10 cellular contexts compared by ENCODE assay signal in genomic region chr5:160260881-160261815, GRCh38. TPM values are rescaled to one million over a fixed set of nuclear protein-coding genes. Genes with fewer than 3 reads are reported as not detected.
A peak's percentile ranks its signal among the peaks of the same experiment; 100 is the strongest.
DNase-seq lines count a peak whose midpoint lies in the region; ATAC-seq, FAIRE-seq and TF ChIP-seq lines count a peak whose summit lies in the region.
"Had no signal": no experiment of that assay in that cellular context is flagged by ENCODE, and none has a peak within 500 bp of the region (broad histone marks: within the 10 kb centered on the region; RNA-seq: fewer than 3 reads in every experiment).

No MANE protein-coding gene starts in this region.

- no peak overlapping the region for H3K23ac ChIP-seq in trophoblast cell (ENCODE audit: low read length)

- peaks cover 8% of the 10 kb centered on the region for H3K79me1 ChIP-seq in trophoblast cell (ENCODE audit: low read length)

- H3K27me3 ChIP-seq in HUES64 (ENCODE audit: insufficient read depth, low read length), result no peaks in the 10 kb centered on the region
- H3K27me3 ChIP-seq in endothelial cell of umbilical vein (ENCODE audit: control insufficient read depth in 2 of 2, insufficient read depth in 2 of 2, low read length in 2 of 2), result no peaks in the 10 kb centered on the region
- no peaks in the 10 kb centered on the region for H3K27me3 ChIP-seq in trophoblast cell (ENCODE audit: insufficient read depth, low read length)
- H3K27me3 ChIP-seq in uterus, result no peaks in the 10 kb centered on the region

- H4K20me1 ChIP-seq in endothelial cell of umbilical vein (replicated peaks; ENCODE audit: control insufficient read depth, extremely low read depth, insufficient read depth, low read length), result no peaks in the 10 kb centered on the region

- no peak overlapping the region for H3K4me2 ChIP-seq in endothelial cell of umbilical vein (ENCODE audit: insufficient read depth, low read length)
- H3K4me2 ChIP-seq in trophoblast cell (ENCODE audit: low read length), result no peak overlapping the region

- H3K4me3 ChIP-seq in HUES64 (ENCODE audit: low read length) (no peak overlapping the region), endothelial cell of umbilical vein (replicated peaks in 1 of 3; ENCODE audit: insufficient read depth in 1 of 3, low read depth in 1 of 3, low read length in 3 of 3) (no peak overlapping the region), trophoblast cell (ENCODE audit: low read depth, low read length) (no peak overlapping the region), uterus (no peak overlapping the region)

- no peak overlapping the region for H2AFZ ChIP-seq in endothelial cell of umbilical vein (ENCODE audit: low read depth, low read length)
- no peak overlapping the region for H2AFZ ChIP-seq in trophoblast cell (ENCODE audit: insufficient read depth, low read length, poor library complexity)

- intact Hi-C loops in endothelial cell of umbilical vein (cut with micrococcal nuclease), result loop anchor here (2.0 to 5.0 kb wide), 2 partner anchors 56 to 64 kb away; no protein-coding TSS in a partner anchor
- intact Hi-C loops in uterus (cut with DNase I; ENCODE audit: low total_unique reads), result no loop called here

- POLR2A ChIA-PET in endothelial cell of umbilical vein (lab: Charles Lee), result interaction anchor here (0.6 kb wide), 2 partner anchors 10 to 26 kb away, joined by 3 read pairs; no protein-coding TSS in a partner anchor

- peak overlapping the region; percentile 21 for H2BK5ac ChIP-seq in trophoblast cell (ENCODE audit: low read depth, low read length, poor library complexity)

- TF ChIP-seq CTCF in endothelial cell of umbilical vein (IDR thresholded peaks at IDR 0.05; ENCODE audit: extremely low read depth in 1 of 2, insufficient read depth in 1 of 2, low read depth in 1 of 2, low read length in 2 of 2) (no peak), uterus (IDR thresholded peaks at IDR 0.05) (no peak)

- peak overlapping the region; percentile 16 for H3K18ac ChIP-seq in trophoblast cell (ENCODE audit: low read length)

- peaks cover 22% of the 10 kb centered on the region for H3K36me3 ChIP-seq in HUES64 (ENCODE audit: insufficient read depth, low read length)
- H3K36me3 ChIP-seq in endothelial cell of umbilical vein (ENCODE audit: control insufficient read depth in 2 of 2, extremely low read depth in 1 of 2, insufficient read depth in 2 of 2, low read length in 2 of 2), result peaks cover 0 to 5% of the 10 kb centered on the region in 2 experiments
- peaks cover 5 to 8% of the 10 kb centered on the region in 2 experiments for H3K36me3 ChIP-seq in trophoblast cell (ENCODE audit: control insufficient read depth in 1 of 2, insufficient read depth in 2 of 2, low read length in 2 of 2)
- H3K36me3 ChIP-seq in uterus, result no peaks in the 10 kb centered on the region

- dilution Hi-C loops in endothelial cell of umbilical vein (cut with MboI; ENCODE audit: extremely low pct_ligation_motif_present, low sequenced_read_pairs), result no loop called here

- peak; percentile 42 for ATAC-seq in GM19025 (IDR thresholded peaks at IDR 0.05; ENCODE audit: low read depth, unreplicated experiment)
- no peak for ATAC-seq in GM18861 (IDR thresholded peaks at IDR 0.05; ENCODE audit: unreplicated experiment)

- H4K12ac ChIP-seq in trophoblast cell (ENCODE audit: low read depth, low read length), result no peak overlapping the region

- H3K14ac ChIP-seq in trophoblast cell (ENCODE audit: low read length), result no peak overlapping the region

- TF ChIP-seq POLR2A in endothelial cell of umbilical vein (IDR thresholded peaks at IDR 0.05; ENCODE audit: low read depth, low read length), result no peak
- no peak for TF ChIP-seq POLR2A in uterus (IDR thresholded peaks at IDR 0.05)

- H2BK120ac ChIP-seq in trophoblast cell (ENCODE audit: insufficient read depth, low read length, poor library complexity), result peak overlapping the region; percentile 9

- no peak overlapping the region for H3K9ac ChIP-seq in HUES64 (ENCODE audit: low read depth, low read length)
- no peak overlapping the region for H3K9ac ChIP-seq in endothelial cell of umbilical vein (replicated peaks; ENCODE audit: extremely low read depth, insufficient read depth, low read length)
- no peak overlapping the region for H3K9ac ChIP-seq in trophoblast cell (ENCODE audit: low read length)

- H3K4ac ChIP-seq in trophoblast cell (ENCODE audit: low read depth, low read length), result no peak overlapping the region

- DNase-seq in endothelial cell of umbilical vein (ENCODE audit: low read depth, low spot score) (peak; percentile 86), trophoblast cell (peak; percentile 53 to 77), uterus (no peak), NOMO-1 treated with DMSO at 0.1 percent for 48 hours (lab: John Stamatoyannopoulos, UW; ENCODE audit: unreplicated experiment) (no peak), ecto neural progenitor cell (ENCODE audit: low spot score) (no peak)

- H4K91ac ChIP-seq in trophoblast cell (ENCODE audit: low read depth, low read length), result peak overlapping the region; percentile 51

- H3K79me2 ChIP-seq in endothelial cell of umbilical vein (ENCODE audit: control insufficient read depth, insufficient read depth, low read length) (no peaks in the 10 kb centered on the region), trophoblast cell (ENCODE audit: control insufficient read depth, insufficient read depth, low read length, poor library complexity) (peaks cover 2% of the 10 kb centered on the region)

- H3K27ac ChIP-seq in HUES64 (ENCODE audit: low read depth, low read length), result peak overlapping the region; percentile 50; the same call in 1 of the 2 replicates
- H3K27ac ChIP-seq in endothelial cell of umbilical vein (ENCODE audit: insufficient read depth, low read depth, low read length), result peak overlapping the region; percentile 4
- H3K27ac ChIP-seq in trophoblast cell (ENCODE audit: low read depth, low read length), result peak overlapping the region; percentile 31
- no peak overlapping the region for H3K27ac ChIP-seq in uterus
- H3K27ac ChIP-seq: epithelial cell of prostate had no signal

- no TSS peak for BruUV-seq in endothelial cell of umbilical vein (replicated peaks; lab: Mats Ljungman, UMichigan)

- peaks cover 37% of the 10 kb centered on the region for H3K4me1 ChIP-seq in HUES64 (ENCODE audit: insufficient read depth, low read length)
- peaks cover 30% of the 10 kb centered on the region for H3K4me1 ChIP-seq in endothelial cell of umbilical vein (ENCODE audit: control insufficient read depth, extremely low read depth, insufficient read depth, low read length)
- peaks cover 24 to 31% of the 10 kb centered on the region in 2 experiments for H3K4me1 ChIP-seq in trophoblast cell (ENCODE audit: control insufficient read depth in 1 of 2, insufficient read depth in 2 of 2, low read length in 2 of 2)
- H3K4me1 ChIP-seq in uterus, result no peaks in the 10 kb centered on the region

- no peaks in the 10 kb centered on the region for H3K9me3 ChIP-seq in HUES64 (ENCODE audit: insufficient read depth, low read depth, low read length)
- no peaks in the 10 kb centered on the region for H3K9me3 ChIP-seq in endothelial cell of umbilical vein (replicated peaks; ENCODE audit: control insufficient read depth, insufficient read depth, low read length)
- peaks cover 2% of the 10 kb centered on the region for H3K9me3 ChIP-seq in trophoblast cell (ENCODE audit: insufficient read depth, low read depth, low read length)
- H3K9me3 ChIP-seq in uterus, result no peaks in the 10 kb centered on the region

- peak overlapping the region; percentile 12 for H2AK5ac ChIP-seq in trophoblast cell (ENCODE audit: low read length)

- no peak overlapping the region for H4K8ac ChIP-seq in trophoblast cell (ENCODE audit: low read depth, low read length)

- peak overlapping the region; percentile 12 for H2BK12ac ChIP-seq in trophoblast cell (ENCODE audit: low read length)

- 77% methylated on average over 22 of the region's 22 CpGs for WGBS in HUES64
- no CpG with 5 or more reads among the region's 22 CpGs for WGBS in trophoblast cell (ENCODE audit: extremely low coverage, insufficient coverage, insufficient read length)

- H3K9me1 ChIP-seq in endothelial cell of umbilical vein (replicated peaks; ENCODE audit: control insufficient read depth, extremely low read depth, insufficient read depth, low read length), result no peaks in the 10 kb centered on the region

- peak; percentile 78 for FAIRE-seq in endothelial cell of umbilical vein (lab: Jason Lieb, UNC)

- CTCF ChIA-PET in endothelial cell of umbilical vein (lab: Charles Lee), result interaction anchor here (0.8 to 1.6 kb wide), 7 partner anchors 10 to 239 kb away, joined by 3 to 8 read pairs (median 3); partner anchors contain the start of gene CCNJL

TF ChIP-seq in endothelial cell of umbilical vein, 7 proteins besides CTCF, POLR2A, EP300 and RAD21:
- TF ChIP-seq GATA2 (IDR thresholded peaks at IDR 0.05; ENCODE audit: insufficient read depth, insufficient read length, low read depth, low read length), result peak; percentile 43
- TF ChIP-seq EZH2 (IDR thresholded peaks at IDR 0.05; ENCODE audit: borderline replicate concordance, low read depth, low read length, severe bottlenecking), result no peak
TF ChIP-seq in endothelial cell of umbilical vein: peak in this region for 1.

RNA-seq across cellular contexts. Expression of gene FABP6, which starts 31.8 kb away (rescaled TPM):
- 5.1 TPM for polyA plus RNA-seq in HUES64 (2013, experiment 1 of 2)
- 4.2 TPM for polyA plus RNA-seq in HUES64 (2013, experiment 2 of 2)
- not detected in 2 replicates for total RNA-seq in endothelial cell of umbilical vein
- not detected in 2 replicates for polyA plus RNA-seq in endothelial cell of umbilical vein
- not detected in 2 replicates for polyA plus RNA-seq in endothelial cell of umbilical vein (2011; cell fraction: cytosol; rRNA removed)
- polyA plus RNA-seq in endothelial cell of umbilical vein (2011; cell fraction: nucleus; rRNA removed), result not detected in 2 replicates
- 0.51 and 0.70 TPM in 2 replicates for polyA plus RNA-seq in endothelial cell of umbilical vein (2012)
- polyA minus RNA-seq in endothelial cell of umbilical vein, result not detected in 2 replicates
- polyA minus RNA-seq in endothelial cell of umbilical vein (2011; cell fraction: cytosol; rRNA and poly(A)+ RNA removed), result not detected
- polyA minus RNA-seq in endothelial cell of umbilical vein (2011; cell fraction: nucleus; rRNA and poly(A)+ RNA removed), result not detected in 2 replicates
- polyA plus RNA-seq in trophoblast cell (2013), result 0.18 TPM in 1 of 2 replicates, not detected in the other
- total RNA-seq in uterus, result under 1 TPM in 2 of 4 donors, not detected in 2; 0.59 to 0.76 TPM
- polyA plus RNA-seq: IgD-negative memory B cell had no signal

RNA-seq across cellular contexts. Expression of gene CCNJL, which starts 51.2 kb away (rescaled TPM):
- 22.6 TPM for polyA plus RNA-seq in HUES64 (2013, experiment 1 of 2)
- polyA plus RNA-seq in HUES64 (2013, experiment 2 of 2), result 26.2 TPM
- total RNA-seq in endothelial cell of umbilical vein (17.4 and 20.0 TPM in 2 replicates), uterus (1 to 10 TPM in 2 of 4 donors, under 1 TPM in 1, not detected in 1; under 0.01 to 5.8 (median 2.6) TPM)
- 21.3 and 24.8 TPM in 2 replicates for polyA plus RNA-seq in endothelial cell of umbilical vein
- polyA plus RNA-seq in endothelial cell of umbilical vein (2011; cell fraction: cytosol; rRNA removed), result 12.6 and 13.7 TPM in 2 replicates
- polyA plus RNA-seq in endothelial cell of umbilical vein (2011; cell fraction: nucleus; rRNA removed), result 10.4 and 11.8 TPM in 2 replicates
- 7.9 and 10.5 TPM in 2 replicates for polyA plus RNA-seq in endothelial cell of umbilical vein (2012)
- 15.4 and 22.0 TPM in 2 replicates for polyA minus RNA-seq in endothelial cell of umbilical vein
- polyA minus RNA-seq in endothelial cell of umbilical vein (2011; cell fraction: cytosol; rRNA and poly(A)+ RNA removed), result 0.61 TPM
- 12.7 and 17.9 TPM in 2 replicates for polyA minus RNA-seq in endothelial cell of umbilical vein (2011; cell fraction: nucleus; rRNA and poly(A)+ RNA removed)
- polyA plus RNA-seq in trophoblast cell (2013), result 13.6 and 15.2 TPM in 2 replicates
- polyA plus RNA-seq: IgD-negative memory B cell had no signal

Comparison
In these comparisons a context has a peak if more than half of its experiments do, and no peak if none do; other contexts are left out.
1. H3K27ac ChIP-seq: peak in HUES64 (single experiment), endothelial cell of umbilical vein (single experiment) and trophoblast cell (single experiment); none in uterus (0 of 2).
2. DNase-seq: peak in endothelial cell of umbilical vein (single experiment) and trophoblast cell (2 of 2); none in uterus (0 of 2), NOMO-1 treated with DMSO at 0.1 percent for 48 hours (single experiment) and ecto neural progenitor cell (single experiment).